Comparison of ENCODE assay signal across 7 cellular contexts in genomic region chr2:134919360-134920210, GRCh38. TPM values are rescaled to one million over a fixed set of nuclear protein-coding genes. Genes with fewer than 3 reads are reported as not detected.
DNase-seq lines count a peak whose midpoint lies in the region; ATAC-seq lines count a peak whose summit lies in the region.

No MANE protein-coding gene starts in this region.

- H3K4me1 Mint-ChIP-seq in activated CD4-positive, alpha-beta T cell treated with anti-CD3 and anti-CD28 coated beads for 36 hours = peaks cover 33% of the 10 kb centered on the region
- H3K4me1 Mint-ChIP-seq in stimulated activated naive CD8-positive, alpha-beta T cell treated with anti-CD3 and anti-CD28 coated beads, Interleukin-15, Interleukin-2, amounts not matched to agents 100 ng/mL and 50 ng/mL, for 24 hours (ENCODE audit: low read depth) = peaks cover 63% of the 10 kb centered on the region

- peaks cover 34% of the 10 kb centered on the region for H3K36me3 ChIP-seq in MG63
- H3K36me3 ChIP-seq in effector memory CD4-positive, alpha-beta T cell (ENCODE audit: control insufficient read depth, insufficient read depth, low read length) = no peaks in the 10 kb centered on the region

- H3K27ac Mint-ChIP-seq in activated CD4-positive, alpha-beta T cell treated with anti-CD3 and anti-CD28 coated beads for 36 hours = peak overlapping the region; percentile 98
- peak overlapping the region; percentile 97 for H3K27ac Mint-ChIP-seq in stimulated activated naive CD8-positive, alpha-beta T cell treated with anti-CD3 and anti-CD28 coated beads, Interleukin-15, Interleukin-2, amounts not matched to agents 100 ng/mL and 50 ng/mL, for 24 hours

- intact Hi-C loops in activated CD4-positive, alpha-beta T cell treated with anti-CD3 and anti-CD28 coated beads for 36 hours (cut with DNase I, micrococcal nuclease) = loop anchor here (1.0 to 10.0 kb wide), 7 partner anchors 252 to 1463 kb away; partner anchors contain the start of genes MCM6 (in 1 of the 2) and MGAT5 (in 1 of the 2)

- CTCF ChIA-PET in activated CD4-positive, alpha-beta T cell treated with anti-CD3 and anti-CD28 coated beads for 36 hours (lab: Charles Lee) = interaction anchor here (1.2 to 1.6 kb wide), 2 partner anchors 22 to 822 kb away, joined by 3 to 6 read pairs; partner anchors contain the start of gene UBXN4

- no peaks in the 10 kb centered on the region for H3K9me3 Mint-ChIP-seq in activated CD4-positive, alpha-beta T cell treated with anti-CD3 and anti-CD28 coated beads for 36 hours (ENCODE audit: low read depth)
- no peaks in the 10 kb centered on the region for H3K9me3 Mint-ChIP-seq in stimulated activated naive CD8-positive, alpha-beta T cell treated with anti-CD3 and anti-CD28 coated beads, Interleukin-15, Interleukin-2, amounts not matched to agents 100 ng/mL and 50 ng/mL, for 24 hours

- DNase-seq in MG63 (no peak), mucosa of gallbladder (ENCODE audit: low spot score) (peak; percentile 11)
- DNase-seq in activated CD4-positive, alpha-beta T cell treated with anti-CD3 and anti-CD28 coated beads for 36 hours = peak; percentile 76
- peak; percentile 8 to 12 (median 12) for DNase-seq in effector memory CD4-positive, alpha-beta T cell

- H3K27me3 Mint-ChIP-seq in activated CD4-positive, alpha-beta T cell treated with anti-CD3 and anti-CD28 coated beads for 36 hours = no peaks in the 10 kb centered on the region
- H3K27me3 Mint-ChIP-seq in stimulated activated naive CD8-positive, alpha-beta T cell treated with anti-CD3 and anti-CD28 coated beads, Interleukin-15, Interleukin-2, amounts not matched to agents 100 ng/mL and 50 ng/mL, for 24 hours = no peaks in the 10 kb centered on the region

- POLR2A ChIA-PET in activated CD4-positive, alpha-beta T cell treated with anti-CD3 and anti-CD28 coated beads for 36 hours (lab: Charles Lee) = interaction anchor here (0.8 kb wide), 1 partner anchor 12 kb away, joined by 3 read pairs; no protein-coding TSS in a partner anchor

- H3K27me3 ChIP-seq in MG63 = no peaks in the 10 kb centered on the region
- H3K27me3 ChIP-seq in effector memory CD4-positive, alpha-beta T cell (replicated peaks; ENCODE audit: control insufficient read depth, insufficient read depth, low read length, poor library complexity, severe bottlenecking) = no peaks in the 10 kb centered on the region

- H3K4me3 Mint-ChIP-seq in activated CD4-positive, alpha-beta T cell treated with anti-CD3 and anti-CD28 coated beads for 36 hours = peak overlapping the region; percentile 92
- peak overlapping the region; percentile 98 for H3K4me3 Mint-ChIP-seq in stimulated activated naive CD8-positive, alpha-beta T cell treated with anti-CD3 and anti-CD28 coated beads, Interleukin-15, Interleukin-2, amounts not matched to agents 100 ng/mL and 50 ng/mL, for 24 hours

- peaks cover 16% of the 10 kb centered on the region for H3K4me1 ChIP-seq in effector memory CD4-positive, alpha-beta T cell (ENCODE audit: control insufficient read depth, insufficient read depth, low read length, poor library complexity, severe bottlenecking)

- peak; percentile 5 for ATAC-seq in GM18909 (IDR thresholded peaks at IDR 0.05; ENCODE audit: poor library complexity, unreplicated experiment)
- no peak for ATAC-seq in activated CD4-positive, alpha-beta T cell treated with anti-CD3 and anti-CD28 coated beads for 36 hours
- no peak for ATAC-seq in HG03520 (IDR thresholded peaks at IDR 0.05; ENCODE audit: unreplicated experiment)

- no peaks in the 10 kb centered on the region for H3K9me3 ChIP-seq in MG63
- H3K9me3 ChIP-seq in effector memory CD4-positive, alpha-beta T cell (ENCODE audit: control insufficient read depth, low read length) = no peaks in the 10 kb centered on the region

- peaks cover 21% of the 10 kb centered on the region for H3K36me3 Mint-ChIP-seq in activated CD4-positive, alpha-beta T cell treated with anti-CD3 and anti-CD28 coated beads for 36 hours (ENCODE audit: low read depth)
- H3K36me3 Mint-ChIP-seq in stimulated activated naive CD8-positive, alpha-beta T cell treated with anti-CD3 and anti-CD28 coated beads, Interleukin-15, Interleukin-2, amounts not matched to agents 100 ng/mL and 50 ng/mL, for 24 hours (ENCODE audit: low read depth) = peaks cover 41% of the 10 kb centered on the region

- H3K4me3 ChIP-seq in MG63 = peak overlapping the region; percentile 92
- H3K4me3 ChIP-seq in effector memory CD4-positive, alpha-beta T cell (ENCODE audit: insufficient read depth, low read depth, low read length, poor library complexity, severe bottlenecking) = peak overlapping the region; percentile 100

- H3K27ac ChIP-seq in effector memory CD4-positive, alpha-beta T cell (ENCODE audit: insufficient read depth, low read length, poor library complexity, severe bottlenecking) = peak overlapping the region; percentile 96

RNA-seq across cellular contexts. Expression of gene CCNT2, which starts 1.0 kb away (rescaled TPM):
- 9.0 and 11.2 TPM in 2 replicates for total RNA-seq in MG63 (2014; rRNA removed; shearing (Covaris generic); ENCODE audit: low replicate concordance)
- 10 to 100 TPM; 29.3 to 36.6 TPM for total RNA-seq in activated CD4-positive, alpha-beta T cell treated with anti-CD3 and anti-CD28 coated beads for 36 hours
- total RNA-seq in mucosa of gallbladder = 40.1 TPM
